In the genomic region with DNA sequence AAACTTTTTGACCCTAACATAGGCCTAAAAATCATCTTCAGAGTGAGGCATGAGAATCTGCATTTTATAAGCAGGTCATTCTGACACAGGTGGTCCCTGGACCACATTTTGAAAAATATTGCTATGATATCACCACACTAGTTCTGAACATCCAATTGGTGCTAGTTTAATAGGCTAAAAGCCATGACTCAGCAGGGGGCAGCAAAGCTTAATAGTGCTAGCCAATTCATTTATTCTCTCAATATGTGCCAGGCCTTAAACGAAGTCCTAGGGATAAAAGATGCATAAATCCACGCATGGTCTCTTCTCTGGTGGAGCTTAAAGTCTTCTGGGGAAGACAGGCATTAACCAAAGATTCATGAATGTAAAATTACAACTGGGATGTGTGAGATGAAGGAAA, we compare ENCODE assay signal across 9 cellular contexts. TPM values are rescaled to one million over a fixed set of nuclear protein-coding genes. Genes with fewer than 3 reads are reported as not detected.
DNase-seq lines count a peak whose midpoint lies in the region; ATAC-seq and TF ChIP-seq lines count a peak whose summit lies in the region.
"Had no signal": no experiment of that assay in that cellular context is flagged by ENCODE, and none has a peak within 500 bp of the region (broad histone marks: within the 10 kb centered on the region; RNA-seq: fewer than 3 reads in every experiment).

No MANE protein-coding gene starts in this region.

- no peak overlapping the region for H3K18ac ChIP-seq in H9 (ENCODE audit: insufficient read length, low read depth, low read length)

- no peak overlapping the region for H3K4me2 ChIP-seq in H9 (ENCODE audit: insufficient read depth, insufficient read length, low read length)

- H4K91ac ChIP-seq in H9 (ENCODE audit: insufficient read length, low read depth, low read length): no peak overlapping the region

- H3K79me2 ChIP-seq in H9 (ENCODE audit: insufficient read depth, low read length): no peaks in the 10 kb centered on the region

- peak; percentile 35; the same call in 1 of the 2 replicates for TF ChIP-seq CTCF in WI38 (IDR thresholded peaks at IDR 0.05; ENCODE audit: low read depth, low read length)
- TF ChIP-seq CTCF in H9 (conservative IDR thresholded peaks at IDR 0.05): no peak

- no peaks in the 10 kb centered on the region for H3K23me2 ChIP-seq in H9 (ENCODE audit: insufficient read length, low read depth, low read length, poor library complexity, severe bottlenecking)

- no peak overlapping the region for H3K56ac ChIP-seq in H9 (ENCODE audit: insufficient read length, low read depth, low read length)

- H3K9ac ChIP-seq in H9 (ENCODE audit: extremely low read depth, insufficient read length, low read length): no peak overlapping the region

- no peak overlapping the region for H3K23ac ChIP-seq in H9 (ENCODE audit: insufficient read length, low read depth, low read length)

- peak; percentile 95 for ATAC-seq in left lobe of liver

- H3K4me1 Mint-ChIP-seq in H9: peaks cover 5 to 6% of the 10 kb centered on the region in 2 experiments; a peak in 2 of 4 replicates

- no peak overlapping the region for H3K4ac ChIP-seq in H9 (ENCODE audit: low read depth, low read length)

- peaks cover 13% of the 10 kb centered on the region for H3K27me3 Mint-ChIP-seq in H9 (ENCODE audit: low read depth)

- H3K4me1 ChIP-seq in H9 (ENCODE audit: insufficient read depth, low read length): no peaks in the 10 kb centered on the region; the same call in 1 of the 2 replicates

- H3K4me3 ChIP-seq in WI38 (ENCODE audit: low read depth, low read length): no peak overlapping the region

- H4K8ac ChIP-seq in H9 (replicated peaks; ENCODE audit: insufficient read length, low read depth, low read length): no peak overlapping the region

- no CpG with 5 or more reads among the region's 2 CpGs for WGBS in H9 (ENCODE audit: extremely low coverage, insufficient read length, low lambda C conversion rate)

- no peak overlapping the region for H2AFZ ChIP-seq in H9 (ENCODE audit: low read length)

- H4K5ac ChIP-seq in H9 (ENCODE audit: insufficient read length, low read depth, low read length): no peak overlapping the region

- H3K9me3 Mint-ChIP-seq in H9: no peaks in the 10 kb centered on the region

- H3K27me3 ChIP-seq in H9 (ENCODE audit: insufficient read depth, low read length): no peaks in the 10 kb centered on the region

- H3K14ac ChIP-seq in H9 (ENCODE audit: insufficient read depth, low read length): no peak overlapping the region

- DNase-seq in COLO829 (ENCODE audit: low spot score) (peak; percentile 19), HK-2 (ENCODE audit: unreplicated experiment) (peak; percentile 39), left lobe of liver (ENCODE audit: low spot score) (peak; percentile 54), iPS-NIHi11 (ENCODE audit: low spot score) (no peak), H9 (no peak), NCI-H146 treated with DMSO at 0.1 percent for 48 hours (lab: John Stamatoyannopoulos, UW; ENCODE audit: unreplicated experiment) (no peak)
- no peak for DNase-seq in central memory CD4-positive, alpha-beta T cell
- DNase-seq: T-helper 9 cell had no signal

- H4K20me1 ChIP-seq in H9 (ENCODE audit: control insufficient read depth, insufficient read depth, insufficient read length): no peaks in the 10 kb centered on the region

- H3K27ac ChIP-seq in H9 (ENCODE audit: insufficient read length, low read depth, low read length): no peak overlapping the region

- H3K9me3 ChIP-seq in H9 (ENCODE audit: control insufficient read depth, low read depth, low read length): no peaks in the 10 kb centered on the region

- H2BK20ac ChIP-seq in H9 (ENCODE audit: low read depth, low read length, poor library complexity, severe bottlenecking): no peak overlapping the region

- H2BK5ac ChIP-seq in H9 (ENCODE audit: insufficient read length, low read length): no peak overlapping the region

- no peak overlapping the region for H3K4me3 Mint-ChIP-seq in H9

- H3K27ac Mint-ChIP-seq in H9: no peak overlapping the region

- H3K36me3 Mint-ChIP-seq in H9 (ENCODE audit: insufficient read depth in 1 of 3, low read depth in 3 of 3): no peaks in the 10 kb centered on the region

- H2BK12ac ChIP-seq in H9 (ENCODE audit: insufficient read length, low read depth, low read length): no peak overlapping the region

- H2AK5ac ChIP-seq in H9 (ENCODE audit: insufficient read length, low read length): no peak overlapping the region

- H2BK120ac ChIP-seq in H9 (ENCODE audit: low read depth, low read length, poor library complexity, severe bottlenecking): no peak overlapping the region

- H3K79me1 ChIP-seq in H9 (ENCODE audit: insufficient read depth, low read depth, low read length, poor library complexity, severe bottlenecking): no peaks in the 10 kb centered on the region

- no peak overlapping the region for H2BK15ac ChIP-seq in H9 (ENCODE audit: low read depth, low read length)

- no peak overlapping the region for H3T11ph ChIP-seq in H9 (ENCODE audit: low read length)

RNA-seq across cellular contexts. Expression of a gene that starts 10.2 kb away (rescaled TPM):
- total RNA-seq in left lobe of liver (22.4 TPM), H9 (2021) (19.6 and 22.2 TPM in 2 replicates)

RNA-seq across cellular contexts. Expression of a gene that starts 28.9 kb away (rescaled TPM):
- 9.8 TPM for total RNA-seq in left lobe of liver
- 14.4 and 14.5 TPM in 2 replicates for total RNA-seq in H9 (2021)

Comparison
In these comparisons a context has a peak if more than half of its experiments do, and no peak if none do; other contexts are left out.
1. DNase-seq: peak in COLO829 (single experiment), HK-2 (single experiment) and left lobe of liver (single experiment); none in iPS-NIHi11 (single experiment), central memory CD4-positive, alpha-beta T cell (single experiment), H9 (single experiment) and NCI-H146 treated with DMSO at 0.1 percent for 48 hours (single experiment).